In genomic region chr13:40565282-40566148, GRCh38 we compare ENCODE assay signal across 11 cellular contexts.
DNase-seq lines count a peak whose midpoint lies in the region; ATAC-seq and TF ChIP-seq lines count a peak whose summit lies in the region.
"Had no signal": no experiment of that assay in that cellular context is flagged by ENCODE, and none has a peak within 500 bp of the region (broad histone marks: within the 10 kb centered on the region; RNA-seq: fewer than 3 reads in every experiment).

No MANE protein-coding gene starts in this region.

- ATAC-seq in foreskin keratinocyte = peak; percentile 57
- ATAC-seq in stimulated activated naive B cell treated with anti-CD40 and anti-IgM and Interleukin-4, amounts not matched to agents 10 μg/mL and 1 μg/mL and 100 μg/mL, for 72 hours (replicated peaks) = peak in 1 of 2 donors; percentile 9

- H2AFZ ChIP-seq in SU-DHL-6 (ENCODE audit: low read depth, low read length, severe bottlenecking) = no peak overlapping the region

- H3F3A ChIP-seq in SU-DHL-6 (ENCODE audit: insufficient read depth) = no peaks in the 10 kb centered on the region

- H3K27ac Mint-ChIP-seq in stimulated activated naive B cell treated with anti-CD40 and anti-IgM and Interleukin-4, amounts not matched to agents 10 μg/mL and 1 μg/mL and 100 μg/mL, for 72 hours = peak overlapping the region; percentile 80

- peak overlapping the region; percentile 10; the same call in 1 of the 2 replicates for H3K9ac ChIP-seq in SU-DHL-6 (ENCODE audit: low read length)

- intact Hi-C loops in cardiac septum (cut with DNase I) = no loop called here

- peak; percentile 23 for DNase-seq in activated CD8-positive, alpha-beta memory T cell treated with anti-CD3 and anti-CD28 coated beads, Interleukin-2, amount 50 U/mL, for 4 hours
- DNase-seq in activated CD8-positive, alpha-beta memory T cell treated with anti-CD3 and anti-CD28 coated beads, Interleukin-2, amount 50 U/mL, for 48 hours = no peak
- peak in 1 of 2 donors; percentile 18 for DNase-seq in foreskin keratinocyte
- no peak for DNase-seq in stimulated activated naive B cell treated with anti-CD40 and anti-IgM and Interleukin-4, amounts not matched to agents 10 μg/mL and 1 μg/mL and 100 μg/mL, for 72 hours
- no peak for DNase-seq in NK-92 treated with Interleukin-12 subunit alpha and Interleukin-12 subunit beta, amount 100 ng/mL, for 24 hours (lab: John Stamatoyannopoulos, UW)
- no peak for DNase-seq in NCI-H510A treated with DMSO at 0.1 percent for 48 hours (lab: John Stamatoyannopoulos, UW)
- no peak for DNase-seq in cardiac septum (ENCODE audit: low spot score)
- DNase-seq: cerebellar nuclear complex, mesenchymal stem cell, NCI-H1436 had no signal

- no peaks in the 10 kb centered on the region for H3K4me1 ChIP-seq in foreskin keratinocyte

- H3K36me3 Mint-ChIP-seq in stimulated activated naive B cell treated with anti-CD40 and anti-IgM and Interleukin-4, amounts not matched to agents 10 μg/mL and 1 μg/mL and 100 μg/mL, for 72 hours = peaks cover 5 to 6% of the 10 kb centered on the region in 2 donors

- no peaks in the 10 kb centered on the region for H3K9me2 ChIP-seq in SU-DHL-6 (replicated peaks; ENCODE audit: insufficient read depth, low read length)

- H3K36me3 ChIP-seq in SU-DHL-6 (ENCODE audit: low read length) = no peaks in the 10 kb centered on the region

- H3K27me3 Mint-ChIP-seq in stimulated activated naive B cell treated with anti-CD40 and anti-IgM and Interleukin-4, amounts not matched to agents 10 μg/mL and 1 μg/mL and 100 μg/mL, for 72 hours = no peaks in the 10 kb centered on the region

- no peaks in the 10 kb centered on the region for H3K9me3 ChIP-seq in SU-DHL-6 (ENCODE audit: insufficient read depth, low read length)

- no peak overlapping the region for H3K4me3 ChIP-seq in SU-DHL-6 (ENCODE audit: insufficient read depth, low read length, poor library complexity, severe bottlenecking)

- H3K4me3 Mint-ChIP-seq in stimulated activated naive B cell treated with anti-CD40 and anti-IgM and Interleukin-4, amounts not matched to agents 10 μg/mL and 1 μg/mL and 100 μg/mL, for 72 hours = peak overlapping the region; percentile 27 to 46

- H3K27me3 ChIP-seq in SU-DHL-6 (ENCODE audit: low read length) = no peaks in the 10 kb centered on the region
- H3K27me3 ChIP-seq in foreskin keratinocyte = no peaks in the 10 kb centered on the region

- peak overlapping the region; percentile 28 for H3K4me2 ChIP-seq in SU-DHL-6 (ENCODE audit: low read depth, low read length, poor library complexity, severe bottlenecking)

- H3K9me3 Mint-ChIP-seq in stimulated activated naive B cell treated with anti-CD40 and anti-IgM and Interleukin-4, amounts not matched to agents 10 μg/mL and 1 μg/mL and 100 μg/mL, for 72 hours = no peaks in the 10 kb centered on the region

- H3K27ac ChIP-seq in SU-DHL-6 (ENCODE audit: low read depth, low read length) = peak overlapping the region; percentile 12; the same call in 1 of the 2 replicates
- no peak overlapping the region for H3K27ac ChIP-seq in foreskin keratinocyte

- H3K4me1 Mint-ChIP-seq in stimulated activated naive B cell treated with anti-CD40 and anti-IgM and Interleukin-4, amounts not matched to agents 10 μg/mL and 1 μg/mL and 100 μg/mL, for 72 hours = peaks cover 59 to 97% of the 10 kb centered on the region in 2 donors

- peaks cover 100% of the 10 kb centered on the region for H3K79me2 ChIP-seq in SU-DHL-6 (ENCODE audit: insufficient read depth, low read length)

- peaks cover 31% of the 10 kb centered on the region; the same call in 1 of the 2 replicates for H4K20me1 ChIP-seq in SU-DHL-6 (ENCODE audit: low read depth, low read length)

- TF ChIP-seq CTCF in SU-DHL-6 (IDR thresholded peaks at IDR 0.05; ENCODE audit: insufficient read depth, low read length, poor library complexity, severe bottlenecking) (no peak), foreskin keratinocyte (conservative IDR thresholded peaks at IDR 0.05) (no peak)
